Comparison of ENCODE assay signal across 11 cellular contexts in the genomic region with DNA sequence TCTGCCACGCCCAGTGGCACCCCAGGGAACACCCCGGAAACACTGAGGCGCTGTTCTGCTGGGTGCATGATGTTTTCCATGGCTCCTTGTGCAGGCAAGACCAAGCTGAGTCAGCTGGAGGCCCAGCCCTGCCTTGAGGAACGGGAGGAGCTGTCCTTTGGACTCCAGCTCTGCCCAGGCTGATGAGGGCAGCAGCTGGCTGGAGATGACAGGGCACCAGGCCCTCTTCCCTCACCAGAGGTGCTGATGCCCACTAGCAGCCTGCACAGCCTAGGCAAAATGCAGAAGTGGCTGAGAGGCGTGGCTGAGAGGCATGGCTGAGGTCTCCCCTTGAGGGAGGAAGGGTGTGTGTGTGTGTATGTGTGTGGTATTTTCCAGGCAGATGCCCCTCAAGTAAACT. TPM values are rescaled to one million over a fixed set of nuclear protein-coding genes. Genes with fewer than 3 reads are reported as not detected.
DNase-seq lines count a peak whose midpoint lies in the region; ATAC-seq and TF ChIP-seq lines count a peak whose summit lies in the region.
"Had no signal": no experiment of that assay in that cellular context is flagged by ENCODE, and none has a peak within 500 bp of the region (broad histone marks: within the 10 kb centered on the region; RNA-seq: fewer than 3 reads in every experiment).

No MANE protein-coding gene starts in this region.

- H3K36me3 ChIP-seq in SK-N-SH (replicated peaks in 1 of 2; ENCODE audit: control insufficient read depth in 1 of 2, insufficient read depth in 2 of 2, low read length in 1 of 2), result no peaks in the 10 kb centered on the region
- H3K36me3 ChIP-seq in upper lobe of right lung, result no peaks in the 10 kb centered on the region
- H3K36me3 ChIP-seq: tibial nerve had no signal

- no peaks in the 10 kb centered on the region for H3K9me3 ChIP-seq in SK-N-SH
- H3K9me3 ChIP-seq in iPS-18c (ENCODE audit: control insufficient read depth, insufficient read depth, low read length), result no peaks in the 10 kb centered on the region
- no peaks in the 10 kb centered on the region for H3K9me3 ChIP-seq in upper lobe of right lung
- H3K9me3 ChIP-seq: tibial nerve had no signal

- no peaks in the 10 kb centered on the region for H4K20me1 ChIP-seq in SK-N-SH (ENCODE audit: insufficient read depth)

- no peaks in the 10 kb centered on the region for H3K79me2 ChIP-seq in SK-N-SH (ENCODE audit: insufficient read depth)

- no peak for TF ChIP-seq EP300 in SK-N-SH (IDR thresholded peaks at IDR 0.05; ENCODE audit: borderline replicate concordance in 1 of 2, low read depth in 1 of 2, low read length in 1 of 2)

- DNase-seq in SK-N-SH, result no peak
- DNase-seq in SKM-1 treated with dmso at 0.1 percent for 144 hours (lab: John Stamatoyannopoulos, UW; ENCODE audit: unreplicated experiment), result peak; percentile 49
- DNase-seq in upper lobe of right lung, result no peak
- no peak for DNase-seq in medulla oblongata (ENCODE audit: extremely low spot score)
- DNase-seq: activated CD4-positive, alpha-beta T cell treated with anti-CD3 and anti-CD28 coated beads, Interleukin-2, amount 10 ng/mL, durations not matched to agents 7 days and 5 days; NCI-H2227 treated with DMSO at 0.1 percent for 48 hours had no signal

- H3K4me2 ChIP-seq in SK-N-SH, result no peak overlapping the region

- TF ChIP-seq CTCF in SK-N-SH (IDR thresholded peaks at IDR 0.05) (no peak), upper lobe of right lung (IDR thresholded peaks at IDR 0.05) (no peak)

- 78% methylated on average over 5 of the region's 5 CpGs for WGBS in SK-N-SH (ENCODE audit: low lambda C conversion rate)

- H3K27ac ChIP-seq in SK-N-SH (ENCODE audit: low read depth in 2 of 2, low read length in 1 of 2) (peak overlapping the region in 1 of 2 experiments; percentile 79; a peak in 1 of 4 replicates), upper lobe of right lung (no peak overlapping the region)

- POLR2A ChIA-PET in SK-N-SH (lab: Yijun Ruan, JAX), result no interaction called here

- peak; percentile 18; the same call in 2 of the 3 replicates for ATAC-seq in SK-N-SH treated with all-trans-retinoic acid at 6 μM for 48 hours
- peak; percentile 47 for ATAC-seq in upper lobe of right lung
- ATAC-seq in HG02571 (IDR thresholded peaks at IDR 0.05; ENCODE audit: unreplicated experiment), result no peak
- ATAC-seq in HG02973 (IDR thresholded peaks at IDR 0.05; ENCODE audit: unreplicated experiment), result no peak

- H3K27me3 ChIP-seq in SK-N-SH (ENCODE audit: insufficient read depth), result no peaks in the 10 kb centered on the region
- H3K27me3 ChIP-seq in upper lobe of right lung, result peaks cover 4% of the 10 kb centered on the region

- intact Hi-C loops in upper lobe of right lung (cut with DNase I), result no loop called here

- H3K4me1 ChIP-seq in SK-N-SH (ENCODE audit: control insufficient read depth in 1 of 2, insufficient read depth in 2 of 2, low read depth in 1 of 2, low read length in 1 of 2), result peaks cover 19 to 37% of the 10 kb centered on the region in 2 experiments; a peak in 3 of 4 replicates
- H3K4me1 ChIP-seq in upper lobe of right lung, result peaks cover 16% of the 10 kb centered on the region

- CTCF ChIA-PET in SK-N-SH (lab: Yijun Ruan, JAX), result no interaction called here

- no peak overlapping the region for H3K9ac ChIP-seq in SK-N-SH

- H3K9me2 ChIP-seq in SK-N-SH, result no peaks in the 10 kb centered on the region

- H3K4me3 ChIP-seq in SK-N-SH (ENCODE audit: low read depth in 2 of 2, low read length in 1 of 2) (no peak overlapping the region), iPS-18c (ENCODE audit: insufficient read depth, low read depth, low read length) (peak overlapping the region; percentile 2; the same call in 1 of the 2 replicates), upper lobe of right lung (no peak overlapping the region)
- H3K4me3 ChIP-seq: tibial nerve had no signal

- H2AFZ ChIP-seq in SK-N-SH (ENCODE audit: low read depth), result no peak overlapping the region

- no peak for TF ChIP-seq RAD21 in SK-N-SH (IDR thresholded peaks at IDR 0.05; ENCODE audit: low read length)

- no peaks in the 10 kb centered on the region for H3F3A ChIP-seq in SK-N-SH (replicated peaks; ENCODE audit: insufficient read depth)

TF ChIP-seq in SK-N-SH treated with all-trans-retinoic acid at 6 μM for 48 hours, 23 proteins besides CTCF, POLR2A, EP300 and RAD21 (continues in another document):
- TF ChIP-seq TOX (CRISPR knock-in tag; IDR thresholded peaks at IDR 0.05; ENCODE audit: borderline replicate concordance) (no peak), TCF4 (CRISPR knock-in tag; IDR thresholded peaks at IDR 0.05; ENCODE audit: borderline replicate concordance) (no peak), ZFP30 (CRISPR knock-in tag; IDR thresholded peaks at IDR 0.05) (no peak), OSR1 (CRISPR knock-in tag; IDR thresholded peaks at IDR 0.05) (no peak), ZC3H10 (CRISPR knock-in tag; IDR thresholded peaks at IDR 0.05) (no peak), SNAI2 (CRISPR knock-in tag; IDR thresholded peaks at IDR 0.05) (no peak), GLIS3 (CRISPR knock-in tag; IDR thresholded peaks at IDR 0.05) (no peak), PPARA (CRISPR knock-in tag; IDR thresholded peaks at IDR 0.05; ENCODE audit: borderline replicate concordance) (no peak), ARNTL (CRISPR knock-in tag; IDR thresholded peaks at IDR 0.05; ENCODE audit: borderline replicate concordance, low read depth) (no peak), ZNF70 (CRISPR knock-in tag; IDR thresholded peaks at IDR 0.05) (no peak)
- TF ChIP-seq, protein P1, sequence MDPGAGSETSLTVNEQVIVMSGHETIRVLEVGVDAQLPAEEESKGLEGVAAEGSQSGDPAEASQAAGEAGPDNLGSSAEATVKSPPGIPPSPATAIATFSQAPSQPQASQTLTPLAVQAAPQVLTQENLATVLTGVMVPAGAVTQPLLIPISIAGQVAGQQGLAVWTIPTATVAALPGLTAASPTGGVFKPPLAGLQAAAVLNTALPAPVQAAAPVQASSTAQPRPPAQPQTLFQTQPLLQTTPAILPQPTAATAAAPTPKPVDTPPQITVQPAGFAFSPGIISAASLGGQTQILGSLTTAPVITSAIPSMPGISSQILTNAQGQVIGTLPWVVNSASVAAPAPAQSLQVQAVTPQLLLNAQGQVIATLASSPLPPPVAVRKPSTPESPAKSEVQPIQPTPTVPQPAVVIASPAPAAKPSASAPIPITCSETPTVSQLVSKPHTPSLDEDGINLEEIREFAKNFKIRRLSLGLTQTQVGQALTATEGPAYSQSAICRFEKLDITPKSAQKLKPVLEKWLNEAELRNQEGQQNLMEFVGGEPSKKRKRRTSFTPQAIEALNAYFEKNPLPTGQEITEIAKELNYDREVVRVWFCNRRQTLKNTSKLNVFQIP (CRISPR knock-in tag; IDR thresholded peaks at IDR 0.05; ENCODE audit: borderline replicate concordance, low read depth), result no peak

TF ChIP-seq in SK-N-SH, 30 proteins besides CTCF, POLR2A, EP300 and RAD21 (continues in another document):
- TF ChIP-seq, protein P2, sequence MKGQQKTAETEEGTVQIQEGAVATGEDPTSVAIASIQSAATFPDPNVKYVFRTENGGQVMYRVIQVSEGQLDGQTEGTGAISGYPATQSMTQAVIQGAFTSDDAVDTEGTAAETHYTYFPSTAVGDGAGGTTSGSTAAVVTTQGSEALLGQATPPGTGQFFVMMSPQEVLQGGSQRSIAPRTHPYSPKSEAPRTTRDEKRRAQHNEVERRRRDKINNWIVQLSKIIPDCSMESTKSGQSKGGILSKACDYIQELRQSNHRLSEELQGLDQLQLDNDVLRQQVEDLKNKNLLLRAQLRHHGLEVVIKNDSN (IDR thresholded peaks at IDR 0.05; ENCODE audit: borderline replicate concordance, low read depth), result no peak
- TF ChIP-seq, protein P3, sequence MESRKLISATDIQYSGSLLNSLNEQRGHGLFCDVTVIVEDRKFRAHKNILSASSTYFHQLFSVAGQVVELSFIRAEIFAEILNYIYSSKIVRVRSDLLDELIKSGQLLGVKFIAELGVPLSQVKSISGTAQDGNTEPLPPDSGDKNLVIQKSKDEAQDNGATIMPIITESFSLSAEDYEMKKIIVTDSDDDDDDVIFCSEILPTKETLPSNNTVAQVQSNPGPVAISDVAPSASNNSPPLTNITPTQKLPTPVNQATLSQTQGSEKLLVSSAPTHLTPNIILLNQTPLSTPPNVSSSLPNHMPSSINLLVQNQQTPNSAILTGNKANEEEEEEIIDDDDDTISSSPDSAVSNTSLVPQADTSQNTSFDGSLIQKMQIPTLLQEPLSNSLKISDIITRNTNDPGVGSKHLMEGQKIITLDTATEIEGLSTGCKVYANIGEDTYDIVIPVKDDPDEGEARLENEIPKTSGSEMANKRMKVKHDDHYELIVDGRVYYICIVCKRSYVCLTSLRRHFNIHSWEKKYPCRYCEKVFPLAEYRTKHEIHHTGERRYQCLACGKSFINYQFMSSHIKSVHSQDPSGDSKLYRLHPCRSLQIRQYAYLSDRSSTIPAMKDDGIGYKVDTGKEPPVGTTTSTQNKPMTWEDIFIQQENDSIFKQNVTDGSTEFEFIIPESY (IDR thresholded peaks at IDR 0.05; ENCODE audit: borderline replicate concordance, low read depth), result no peak
- TF ChIP-seq NRF1 (IDR thresholded peaks at IDR 0.05; ENCODE audit: low read depth, low read length), result no peak
- no peak for TF ChIP-seq RXRA (IDR thresholded peaks at IDR 0.05; ENCODE audit: borderline replicate concordance, low read depth)
- TF ChIP-seq, protein P4, sequence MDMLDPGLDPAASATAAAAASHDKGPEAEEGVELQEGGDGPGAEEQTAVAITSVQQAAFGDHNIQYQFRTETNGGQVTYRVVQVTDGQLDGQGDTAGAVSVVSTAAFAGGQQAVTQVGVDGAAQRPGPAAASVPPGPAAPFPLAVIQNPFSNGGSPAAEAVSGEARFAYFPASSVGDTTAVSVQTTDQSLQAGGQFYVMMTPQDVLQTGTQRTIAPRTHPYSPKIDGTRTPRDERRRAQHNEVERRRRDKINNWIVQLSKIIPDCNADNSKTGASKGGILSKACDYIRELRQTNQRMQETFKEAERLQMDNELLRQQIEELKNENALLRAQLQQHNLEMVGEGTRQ (IDR thresholded peaks at IDR 0.05; ENCODE audit: borderline replicate concordance, low read depth, low read length), result no peak
- TF ChIP-seq MEF2A (IDR thresholded peaks at IDR 0.05; ENCODE audit: borderline replicate concordance, low read depth), result no peak

RNA-seq across cellular contexts. Expression of a gene that starts 2.4 kb away (rescaled TPM):
- polyA plus RNA-seq in SK-N-SH (2012; rRNA removed), result not detected in 2 replicates
- polyA plus RNA-seq in SK-N-SH (2012; cell fraction: cytosol; rRNA removed), result not detected in 2 replicates
- not detected in 2 replicates for polyA plus RNA-seq in SK-N-SH (2012; cell fraction: nucleus; rRNA removed)
- total RNA-seq in upper lobe of right lung, result 11.5 TPM

RNA-seq across cellular contexts. Expression of a gene that starts 33.1 kb away (rescaled TPM):
- 0.77 and 0.88 TPM in 2 replicates for polyA plus RNA-seq in SK-N-SH (2012; rRNA removed)
- polyA plus RNA-seq in SK-N-SH (2012; cell fraction: cytosol; rRNA removed), result 0.68 and 1.3 TPM in 2 replicates
- polyA plus RNA-seq in SK-N-SH (2012; cell fraction: nucleus; rRNA removed), result 0.29 and 0.39 TPM in 2 replicates
- total RNA-seq in upper lobe of right lung, result not detected
- total RNA-seq: activated CD4-positive, alpha-beta T cell treated with anti-CD3 and anti-CD28 coated beads, Interleukin-2, amount 10 ng/mL, durations not matched to agents 7 days and 5 days; tibial nerve had no signal

RNA-seq across cellular contexts. Expression of a gene that starts 54.7 kb away (rescaled TPM):
- 1.0 and 1.2 TPM in 2 replicates for polyA plus RNA-seq in SK-N-SH (2012; rRNA removed)
- 0.51 and 0.79 TPM in 2 replicates for polyA plus RNA-seq in SK-N-SH (2012; cell fraction: cytosol; rRNA removed)
- 2.2 and 2.4 TPM in 2 replicates for polyA plus RNA-seq in SK-N-SH (2012; cell fraction: nucleus; rRNA removed)
- 0.84 TPM for total RNA-seq in upper lobe of right lung

Comparison
In these comparisons a context has a peak if more than half of its experiments do, and no peak if none do; other contexts are left out.
1. ATAC-seq: peak in SK-N-SH treated with all-trans-retinoic acid at 6 μM for 48 hours (single experiment) and upper lobe of right lung (single experiment); none in HG02571 (single experiment) and HG02973 (single experiment).